2 cellular contexts compared by ENCODE assay signal in genomic region chr10:115030483-115031200, GRCh38.
TF ChIP-seq lines count a peak whose summit lies in the region.

No MANE protein-coding gene starts in this region.

TF ChIP-seq in GM23338, 12 proteins besides CTCF, POLR2A, EP300 and RAD21:
- TF ChIP-seq, protein P1, sequence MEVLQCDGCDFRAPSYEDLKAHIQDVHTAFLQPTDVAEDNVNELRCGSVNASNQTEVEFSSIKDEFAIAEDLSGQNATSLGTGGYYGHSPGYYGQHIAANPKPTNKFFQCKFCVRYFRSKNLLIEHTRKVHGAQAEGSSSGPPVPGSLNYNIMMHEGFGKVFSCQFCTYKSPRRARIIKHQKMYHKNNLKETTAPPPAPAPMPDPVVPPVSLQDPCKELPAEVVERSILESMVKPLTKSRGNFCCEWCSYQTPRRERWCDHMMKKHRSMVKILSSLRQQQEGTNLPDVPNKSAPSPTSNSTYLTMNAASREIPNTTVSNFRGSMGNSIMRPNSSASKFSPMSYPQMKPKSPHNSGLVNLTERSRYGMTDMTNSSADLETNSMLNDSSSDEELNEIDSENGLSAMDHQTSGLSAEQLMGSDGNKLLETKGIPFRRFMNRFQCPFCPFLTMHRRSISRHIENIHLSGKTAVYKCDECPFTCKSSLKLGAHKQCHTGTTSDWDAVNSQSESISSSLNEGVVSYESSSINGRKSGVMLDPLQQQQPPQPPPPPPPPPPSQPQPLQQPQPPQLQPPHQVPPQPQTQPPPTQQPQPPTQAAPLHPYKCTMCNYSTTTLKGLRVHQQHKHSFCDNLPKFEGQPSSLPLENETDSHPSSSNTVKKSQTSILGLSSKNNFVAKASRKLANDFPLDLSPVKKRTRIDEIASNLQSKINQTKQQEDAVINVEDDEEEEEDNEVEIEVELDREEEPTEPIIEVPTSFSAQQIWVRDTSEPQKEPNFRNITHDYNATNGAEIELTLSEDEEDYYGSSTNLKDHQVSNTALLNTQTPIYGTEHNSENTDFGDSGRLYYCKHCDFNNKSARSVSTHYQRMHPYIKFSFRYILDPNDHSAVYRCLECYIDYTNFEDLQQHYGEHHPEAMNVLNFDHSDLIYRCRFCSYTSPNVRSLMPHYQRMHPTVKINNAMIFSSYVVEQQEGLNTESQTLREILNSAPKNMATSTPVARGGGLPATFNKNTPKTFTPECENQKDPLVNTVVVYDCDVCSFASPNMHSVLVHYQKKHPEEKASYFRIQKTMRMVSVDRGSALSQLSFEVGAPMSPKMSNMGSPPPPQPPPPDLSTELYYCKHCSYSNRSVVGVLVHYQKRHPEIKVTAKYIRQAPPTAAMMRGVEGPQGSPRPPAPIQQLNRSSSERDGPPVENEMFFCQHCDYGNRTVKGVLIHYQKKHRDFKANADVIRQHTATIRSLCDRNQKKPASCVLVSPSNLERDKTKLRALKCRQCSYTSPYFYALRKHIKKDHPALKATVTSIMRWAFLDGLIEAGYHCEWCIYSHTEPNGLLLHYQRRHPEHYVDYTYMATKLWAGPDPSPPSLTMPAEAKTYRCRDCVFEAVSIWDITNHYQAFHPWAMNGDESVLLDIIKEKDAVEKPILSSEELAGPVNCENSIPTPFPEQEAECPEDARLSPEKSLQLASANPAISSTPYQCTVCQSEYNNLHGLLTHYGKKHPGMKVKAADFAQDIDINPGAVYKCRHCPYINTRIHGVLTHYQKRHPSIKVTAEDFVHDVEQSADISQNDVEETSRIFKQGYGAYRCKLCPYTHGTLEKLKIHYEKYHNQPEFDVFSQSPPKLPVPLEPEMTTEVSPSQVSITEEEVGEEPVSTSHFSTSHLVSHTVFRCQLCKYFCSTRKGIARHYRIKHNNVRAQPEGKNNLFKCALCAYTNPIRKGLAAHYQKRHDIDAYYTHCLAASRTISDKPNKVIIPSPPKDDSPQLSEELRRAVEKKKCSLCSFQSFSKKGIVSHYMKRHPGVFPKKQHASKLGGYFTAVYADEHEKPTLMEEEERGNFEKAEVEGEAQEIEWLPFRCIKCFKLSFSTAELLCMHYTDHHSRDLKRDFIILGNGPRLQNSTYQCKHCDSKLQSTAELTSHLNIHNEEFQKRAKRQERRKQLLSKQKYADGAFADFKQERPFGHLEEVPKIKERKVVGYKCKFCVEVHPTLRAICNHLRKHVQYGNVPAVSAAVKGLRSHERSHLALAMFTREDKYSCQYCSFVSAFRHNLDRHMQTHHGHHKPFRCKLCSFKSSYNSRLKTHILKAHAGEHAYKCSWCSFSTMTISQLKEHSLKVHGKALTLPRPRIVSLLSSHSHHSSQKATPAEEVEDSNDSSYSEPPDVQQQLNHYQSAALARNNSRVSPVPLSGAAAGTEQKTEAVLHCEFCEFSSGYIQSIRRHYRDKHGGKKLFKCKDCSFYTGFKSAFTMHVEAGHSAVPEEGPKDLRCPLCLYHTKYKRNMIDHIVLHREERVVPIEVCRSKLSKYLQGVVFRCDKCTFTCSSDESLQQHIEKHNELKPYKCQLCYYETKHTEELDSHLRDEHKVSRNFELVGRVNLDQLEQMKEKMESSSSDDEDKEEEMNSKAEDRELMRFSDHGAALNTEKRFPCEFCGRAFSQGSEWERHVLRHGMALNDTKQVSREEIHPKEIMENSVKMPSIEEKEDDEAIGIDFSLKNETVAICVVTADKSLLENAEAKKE (CRISPR knock-in tag; IDR thresholded peaks at IDR 0.05), result no peak
- TF ChIP-seq CREB1 (CRISPR knock-in tag; IDR thresholded peaks at IDR 0.05; ENCODE audit: low read depth) (no peak), NANOG (IDR thresholded peaks at IDR 0.05; ENCODE audit: borderline replicate concordance) (no peak), ZNF114 (CRISPR knock-in tag; IDR thresholded peaks at IDR 0.05) (no peak), STAT1 (IDR thresholded peaks at IDR 0.05; ENCODE audit: unreplicated experiment) (no peak), ETS1 (IDR thresholded peaks at IDR 0.05) (no peak), ZNF331 (CRISPR knock-in tag; IDR thresholded peaks at IDR 0.05; ENCODE audit: low read depth) (no peak), REST (IDR thresholded peaks at IDR 0.05; ENCODE audit: unreplicated experiment) (no peak), EZH2phosphoT487 (IDR thresholded peaks at IDR 0.05; ENCODE audit: unreplicated experiment) (no peak), POLR2AphosphoS5 (IDR thresholded peaks at IDR 0.05; ENCODE audit: low read depth) (no peak), EZH2 (IDR thresholded peaks at IDR 0.05; ENCODE audit: low read depth, unreplicated experiment) (no peak), JUNB (IDR thresholded peaks at IDR 0.05; ENCODE audit: unreplicated experiment) (no peak)

TF ChIP-seq in H1, 55 proteins besides CTCF, POLR2A, EP300 and RAD21 (continued from another document):
- TF ChIP-seq RFX5 (IDR thresholded peaks at IDR 0.05; ENCODE audit: borderline replicate concordance, low read depth, low read length) (no peak), SIN3A (conservative IDR thresholded peaks at IDR 0.05 in 1 of 2, IDR thresholded peaks at IDR 0.05 in 1 of 2; ENCODE audit: low read depth in 1 of 2, low read length in 2 of 2) (no peak), TBP (IDR thresholded peaks at IDR 0.05; ENCODE audit: low read depth, low read length) (no peak), JUND (IDR thresholded peaks at IDR 0.05; ENCODE audit: low read length) (no peak), TEAD4 (IDR thresholded peaks at IDR 0.05; ENCODE audit: low read depth, low read length) (no peak), MAX (IDR thresholded peaks at IDR 0.05) (no peak), SAP30 (IDR thresholded peaks at IDR 0.05; ENCODE audit: insufficient read depth, insufficient replicate concordance, low read length) (no peak), CTBP2 (IDR thresholded peaks at IDR 0.05; ENCODE audit: borderline replicate concordance, insufficient read depth, insufficient read length, low read length) (no peak), SUZ12 (IDR thresholded peaks at IDR 0.05; ENCODE audit: low read length) (no peak), CBX5 (IDR thresholded peaks at IDR 0.05; ENCODE audit: low read depth, low read length) (no peak), CHD2 (IDR thresholded peaks at IDR 0.05; ENCODE audit: low read length) (no peak), SIRT6 (IDR thresholded peaks at IDR 0.05; ENCODE audit: low read length) (no peak), KDM5A (IDR thresholded peaks at IDR 0.05; ENCODE audit: low read length) (no peak), GABPA (IDR thresholded peaks at IDR 0.05; ENCODE audit: borderline replicate concordance, insufficient read depth, low read length) (no peak), KDM4A (IDR thresholded peaks at IDR 0.05; ENCODE audit: low read depth, low read length, severe bottlenecking) (no peak), FOSL1 (IDR thresholded peaks at IDR 0.05; ENCODE audit: insufficient read depth, low read depth, low read length) (no peak)
